In genomic region chr6:41966961-41967311, GRCh38 we compare ENCODE assay signal across 12 cellular contexts. TPM values are rescaled to one million over a fixed set of nuclear protein-coding genes. Genes with fewer than 3 reads are reported as not detected.
DNase-seq lines count a peak whose midpoint lies in the region; ATAC-seq, FAIRE-seq and TF ChIP-seq lines count a peak whose summit lies in the region.
"Had no signal": no experiment of that assay in that cellular context is flagged by ENCODE, and none has a peak within 500 bp of the region (broad histone marks: within the 10 kb centered on the region; RNA-seq: fewer than 3 reads in every experiment).

No MANE protein-coding gene starts in this region.

- H3K36me3 ChIP-seq in SK-N-SH (replicated peaks in 1 of 2; ENCODE audit: control insufficient read depth in 1 of 2, insufficient read depth in 2 of 2, low read length in 1 of 2) (no peaks in the 10 kb centered on the region), kidney (ENCODE audit: control insufficient read depth in 1 of 2, insufficient read depth in 2 of 2, low read length in 2 of 2) (no peaks in the 10 kb centered on the region)
- H3K36me3 ChIP-seq: WERI-Rb-1 had no signal

- H3K9ac ChIP-seq in SK-N-SH (no peak overlapping the region), kidney (ENCODE audit: low read length in 2 of 2) (no peak overlapping the region)

- no peak overlapping the region for H2AFZ ChIP-seq in SK-N-SH (ENCODE audit: low read depth)

- no peak for TF ChIP-seq RAD21 in SK-N-SH (IDR thresholded peaks at IDR 0.05; ENCODE audit: low read length)

- intact Hi-C loops in kidney (cut with DNase I) (no loop called here), dorsolateral prefrontal cortex (cut with DNase I) (no loop called here)

- H3K27ac ChIP-seq in SK-N-SH (ENCODE audit: low read depth in 2 of 2, low read length in 1 of 2) = no peak overlapping the region
- H3K27ac ChIP-seq in epithelial cell of prostate = peak overlapping the region; percentile 66
- no peak overlapping the region for H3K27ac ChIP-seq in kidney (ENCODE audit: low read depth in 2 of 2, low read length in 2 of 2)
- no peak overlapping the region for H3K27ac ChIP-seq in dorsolateral prefrontal cortex
- H3K27ac ChIP-seq: 22Rv1, WERI-Rb-1 had no signal

- no peak for TF ChIP-seq POLR2A in NB4 (IDR thresholded peaks at IDR 0.05; ENCODE audit: extremely low read depth, insufficient read length)

- H3K9me2 ChIP-seq in SK-N-SH = no peaks in the 10 kb centered on the region

- DNase-seq in SK-N-SH = no peak
- DNase-seq in NB4 (ENCODE audit: low read depth) = peak; percentile 71
- no peak for DNase-seq in epithelial cell of prostate (ENCODE audit: low read depth, low spot score)
- DNase-seq in pulmonary artery endothelial cell (ENCODE audit: low read depth, low spot score) = peak; percentile 49
- no peak for DNase-seq in kidney
- DNase-seq in dorsolateral prefrontal cortex = no peak
- no peak for DNase-seq in NCI-H510A treated with DMSO at 0.1 percent for 48 hours (lab: John Stamatoyannopoulos, UW)
- DNase-seq: NCI-H1930, nucleus accumbens, WERI-Rb-1 had no signal

- peaks cover 3% of the 10 kb centered on the region for H3F3A ChIP-seq in SK-N-SH (replicated peaks; ENCODE audit: insufficient read depth)

- H3K79me2 ChIP-seq in SK-N-SH (ENCODE audit: insufficient read depth) = no peaks in the 10 kb centered on the region

- no peaks in the 10 kb centered on the region for H3K27me3 ChIP-seq in SK-N-SH (ENCODE audit: insufficient read depth)
- H3K27me3 ChIP-seq in dorsolateral prefrontal cortex = no peaks in the 10 kb centered on the region

- ATAC-seq in SK-N-SH treated with all-trans-retinoic acid at 6 μM for 48 hours = peak; percentile 25; the same call in 1 of the 3 replicates

- H3K4me3 ChIP-seq in SK-N-SH (ENCODE audit: low read depth in 2 of 2, low read length in 1 of 2) (no peak overlapping the region), NB4 (ENCODE audit: low read depth, low read length) (no peak overlapping the region), kidney (ENCODE audit: low read length in 2 of 2) (no peak overlapping the region), dorsolateral prefrontal cortex (no peak overlapping the region)

- no peak overlapping the region for H3K4me2 ChIP-seq in SK-N-SH

- no peaks in the 10 kb centered on the region for H4K20me1 ChIP-seq in SK-N-SH (ENCODE audit: insufficient read depth)

- CTCF ChIA-PET in SK-N-SH (lab: Yijun Ruan, JAX) = interaction anchor here (0.7 kb wide), 1 partner anchor 9 kb away, joined by 3 read pairs; no protein-coding TSS in a partner anchor

- FAIRE-seq in kidney (lab: Jason Lieb, UNC) = no peak

- POLR2A ChIA-PET in SK-N-SH (lab: Yijun Ruan, JAX) = no interaction called here

- H3K9me3 ChIP-seq in SK-N-SH (no peaks in the 10 kb centered on the region), kidney (ENCODE audit: control insufficient read depth in 1 of 2, low read length in 2 of 2) (no peaks in the 10 kb centered on the region)

- 64% methylated on average over 4 of the region's 4 CpGs for WGBS in SK-N-SH (ENCODE audit: low lambda C conversion rate)

- H3K4me1 ChIP-seq in SK-N-SH (ENCODE audit: control insufficient read depth in 1 of 2, insufficient read depth in 2 of 2, low read depth in 1 of 2, low read length in 1 of 2) = peaks cover 0 to 9% of the 10 kb centered on the region in 2 experiments; a peak in 1 of 4 replicates
- peaks cover 0 to 9% of the 10 kb centered on the region in 2 donors for H3K4me1 ChIP-seq in kidney (ENCODE audit: control insufficient read depth in 1 of 2, insufficient read depth in 1 of 2, low read depth in 1 of 2, low read length in 2 of 2)

- TF ChIP-seq CTCF in SK-N-SH (IDR thresholded peaks at IDR 0.05) (no peak), NB4 (IDR thresholded peaks at IDR 0.05; ENCODE audit: low read depth, low read length) (no peak), kidney (IDR thresholded peaks at IDR 0.05; ENCODE audit: borderline replicate concordance, extremely low read depth, insufficient read depth) (no peak), dorsolateral prefrontal cortex (IDR thresholded peaks at IDR 0.05 in 54 of 56, conservative IDR thresholded peaks at IDR 0.05 in 2 of 56; ENCODE audit: low read depth in 1 of 56, partially characterized antibody in 56 of 56) (no peak)

- no peak for TF ChIP-seq EP300 in SK-N-SH (IDR thresholded peaks at IDR 0.05; ENCODE audit: borderline replicate concordance in 1 of 2, low read depth in 1 of 2, low read length in 1 of 2)

TF ChIP-seq in SK-N-SH treated with all-trans-retinoic acid at 6 μM for 48 hours, 23 proteins besides CTCF, POLR2A, EP300 and RAD21 (continues in another document):
- no peak for TF ChIP-seq ESRRG (CRISPR knock-in tag; IDR thresholded peaks at IDR 0.05)
- no peak for TF ChIP-seq ISL1 (CRISPR knock-in tag; IDR thresholded peaks at IDR 0.05)
- no peak for TF ChIP-seq TSHZ2 (CRISPR knock-in tag; IDR thresholded peaks at IDR 0.05)

TF ChIP-seq in SK-N-SH, 30 proteins besides CTCF, POLR2A, EP300 and RAD21:
- TF ChIP-seq FOXM1 (IDR thresholded peaks at IDR 0.05; ENCODE audit: low read depth) = no peak

RNA-seq across cellular contexts. Expression of gene CCND3, which starts 25.3 kb away (rescaled TPM):
- polyA plus RNA-seq in SK-N-SH (2012; rRNA removed) (22.4 and 26.6 TPM in 2 replicates), kidney (ENCODE audit: insufficient read depth, low read depth, low replicate concordance) (42.1 TPM)
- polyA plus RNA-seq in SK-N-SH (2012; cell fraction: cytosol; rRNA removed) = 16.0 and 24.0 TPM in 2 replicates
- 28.0 and 33.4 TPM in 2 replicates for polyA plus RNA-seq in SK-N-SH (2012; cell fraction: nucleus; rRNA removed)
- total RNA-seq in pulmonary artery endothelial cell (37.6 and 64.7 TPM in 2 replicates), kidney (139 TPM), dorsolateral prefrontal cortex (100 to 1,000 TPM in 21 of 120 experiments, 10 to 100 TPM in 99; 55.7 to 135 (median 83.5) TPM)

RNA-seq across cellular contexts. Expression of gene BYSL, which starts 45.6 kb away (rescaled TPM):
- polyA plus RNA-seq in SK-N-SH (2012; rRNA removed) (31.1 and 56.0 TPM in 2 replicates), kidney (ENCODE audit: insufficient read depth, low read depth, low replicate concordance) (10.1 TPM)
- polyA plus RNA-seq in SK-N-SH (2012; cell fraction: cytosol; rRNA removed) = 32.4 and 35.9 TPM in 2 replicates
- polyA plus RNA-seq in SK-N-SH (2012; cell fraction: nucleus; rRNA removed) = 54.5 and 56.0 TPM in 2 replicates
- total RNA-seq in pulmonary artery endothelial cell (30.6 and 32.7 TPM in 2 replicates), kidney (14.3 TPM), dorsolateral prefrontal cortex (10 to 100 TPM in 69 of 120 experiments, 1 to 10 TPM in 51; 6.6 to 16.7 (median 10.7) TPM)

RNA-seq across cellular contexts. Expression of gene MED20, which starts 46.0 kb away (rescaled TPM):
- polyA plus RNA-seq in SK-N-SH (2012; rRNA removed) (25.1 and 29.6 TPM in 2 replicates), kidney (ENCODE audit: insufficient read depth, low read depth, low replicate concordance) (15.1 TPM)
- 26.4 and 26.6 TPM in 2 replicates for polyA plus RNA-seq in SK-N-SH (2012; cell fraction: cytosol; rRNA removed)
- polyA plus RNA-seq in SK-N-SH (2012; cell fraction: nucleus; rRNA removed) = 21.5 and 25.2 TPM in 2 replicates
- total RNA-seq in pulmonary artery endothelial cell (31.0 and 50.1 TPM in 2 replicates), kidney (22.0 TPM), dorsolateral prefrontal cortex (10 to 100 TPM in 118 of 120 experiments, 1 to 10 TPM in 2; 7.2 to 21.0 (median 14.8) TPM)

Comparison
In these comparisons a context has a peak if more than half of its experiments do, and no peak if none do; other contexts are left out.
1. DNase-seq: peak in NB4 (single experiment) and pulmonary artery endothelial cell (single experiment); none in SK-N-SH (single experiment), epithelial cell of prostate (single experiment), kidney (single experiment), dorsolateral prefrontal cortex (0 of 10) and NCI-H510A treated with DMSO at 0.1 percent for 48 hours (single experiment).